Comparison of ENCODE assay signal across 1 cellular context in genomic region chr1:36109041-36109679, GRCh38.
TF ChIP-seq lines count a peak whose summit lies in the region.

No MANE protein-coding gene starts in this region.

TF ChIP-seq in HCT116, 20 proteins besides CTCF, POLR2A, EP300 and RAD21 (continued from another document):
- TF ChIP-seq REST (IDR thresholded peaks at IDR 0.05; ENCODE audit: low read depth) (no peak), ELF1 (IDR thresholded peaks at IDR 0.05; ENCODE audit: borderline replicate concordance, low read depth) (no peak), EGR1 (IDR thresholded peaks at IDR 0.05; ENCODE audit: low read depth) (no peak), SIN3A (IDR thresholded peaks at IDR 0.05; ENCODE audit: low read depth) (no peak), POLR2AphosphoS5 (IDR thresholded peaks at IDR 0.05; ENCODE audit: low read depth, low read length) (no peak), EZH2 (IDR thresholded peaks at IDR 0.05) (no peak), TCF7L2 (IDR thresholded peaks at IDR 0.05; ENCODE audit: borderline replicate concordance, extremely low read depth, insufficient read depth, insufficient read length) (no peak), SP1 (IDR thresholded peaks at IDR 0.05; ENCODE audit: low read depth) (no peak), SRF (IDR thresholded peaks at IDR 0.05; ENCODE audit: low read depth) (no peak), YY1 (IDR thresholded peaks at IDR 0.05; ENCODE audit: extremely low read depth, insufficient replicate concordance, low read depth, low read length) (no peak)
- TF ChIP-seq, protein P1, sequence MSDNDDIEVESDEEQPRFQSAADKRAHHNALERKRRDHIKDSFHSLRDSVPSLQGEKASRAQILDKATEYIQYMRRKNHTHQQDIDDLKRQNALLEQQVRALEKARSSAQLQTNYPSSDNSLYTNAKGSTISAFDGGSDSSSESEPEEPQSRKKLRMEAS (IDR thresholded peaks at IDR 0.05): no peak
TF ChIP-seq in HCT116: peak in this region for 0.
